19 cellular contexts compared by ENCODE assay signal in genomic region chr2:10257500-10258147, GRCh38. TPM values are rescaled to one million over a fixed set of nuclear protein-coding genes. Genes with fewer than 3 reads are reported as not detected.
DNase-seq lines count a peak whose midpoint lies in the region; ATAC-seq and TF ChIP-seq lines count a peak whose summit lies in the region.
"Had no signal": no experiment of that assay in that cellular context is flagged by ENCODE, and none has a peak within 500 bp of the region (broad histone marks: within the 10 kb centered on the region; RNA-seq: fewer than 3 reads in every experiment).

No MANE protein-coding gene starts in this region.

- H3K4me3 ChIP-seq in left lung (no peak overlapping the region), gastrocnemius medialis (no peak overlapping the region)
- H3K4me3 ChIP-seq: K562, PC-9 had no signal

- H3K9me3 ChIP-seq in left lung: no peaks in the 10 kb centered on the region
- no peaks in the 10 kb centered on the region for H3K9me3 ChIP-seq in gastrocnemius medialis
- H3K9me3 ChIP-seq: BE2C had no signal

- intact Hi-C loops in left lung (cut with DNase I): no loop called here
- intact Hi-C loops in sciatic nerve (cut with DNase I): no loop called here
- intact Hi-C loops in gastrocnemius medialis (cut with DNase I; ENCODE audit: low total_unique reads): no loop called here

- H3K4me3 Mint-ChIP-seq in activated T-helper 17 cell treated with anti-CD3 and anti-CD28 coated beads, Interleukin-2, amount 50 U/mL, for 72 hours: no peak overlapping the region
- H3K4me3 Mint-ChIP-seq: CD4-positive, alpha-beta memory T cell had no signal

- TF ChIP-seq CTCF in left lung (IDR thresholded peaks at IDR 0.05): no peak
- no peak for TF ChIP-seq CTCF in gastrocnemius medialis (IDR thresholded peaks at IDR 0.05 in 4 of 5, conservative IDR thresholded peaks at IDR 0.05 in 1 of 5)

- H3K9me3 Mint-ChIP-seq in activated naive CD4-positive, alpha-beta T cell treated with anti-CD3 and anti-CD28 coated beads, Interleukin-2, amount 50 U/mL, for 72 hours: no peaks in the 10 kb centered on the region
- no peaks in the 10 kb centered on the region for H3K9me3 Mint-ChIP-seq in activated T-helper 17 cell treated with anti-CD3 and anti-CD28 coated beads, Interleukin-2, amount 50 U/mL, for 72 hours
- H3K9me3 Mint-ChIP-seq: CD4-positive, alpha-beta memory T cell had no signal

- no peak for TF ChIP-seq POLR2A in gastrocnemius medialis (IDR thresholded peaks at IDR 0.05)

- DNase-seq in activated naive CD4-positive, alpha-beta T cell treated with anti-CD3 and anti-CD28 coated beads, Interleukin-2, amount 50 U/mL, for 16 hours: peak; percentile 8
- no peak for DNase-seq in activated naive CD4-positive, alpha-beta T cell treated with anti-CD3 and anti-CD28 coated beads, Interleukin-2, amount 50 U/mL, for 72 hours (ENCODE audit: low spot score in 2 of 2)
- DNase-seq in left lung (peak; percentile 17 to 68), sciatic nerve (ENCODE audit: low spot score) (peak; percentile 45), gastrocnemius medialis (no peak)
- DNase-seq: 8988T; BE2C; Calu3; CD4-positive, alpha-beta memory T cell; DMS53; MV-4-11; NCI-H1436 treated with DMSO at 0.1 percent for 48 hours; NCI-H510A treated with DMSO at 0.1 percent for 48 hours; NCI-H82; PC-9 had no signal

- H3K27ac ChIP-seq in left lung: no peak overlapping the region
- H3K27ac ChIP-seq in gastrocnemius medialis: no peak overlapping the region
- H3K27ac ChIP-seq: PC-9 had no signal

- peaks cover 10% of the 10 kb centered on the region for H3K27me3 Mint-ChIP-seq in activated T-helper 17 cell treated with anti-CD3 and anti-CD28 coated beads, Interleukin-2, amount 50 U/mL, for 72 hours

- ATAC-seq in activated naive CD4-positive, alpha-beta T cell treated with anti-CD3 and anti-CD28 coated beads, Interleukin-2, amount 50 U/mL, for 72 hours: no peak
- ATAC-seq in activated T-helper 17 cell treated with anti-CD3 and anti-CD28 coated beads, Interleukin-2, amount 50 U/mL, for 72 hours (replicated peaks): no peak
- no peak for ATAC-seq in left lung
- ATAC-seq in sciatic nerve: no peak
- no peak for ATAC-seq in HG03571 (IDR thresholded peaks at IDR 0.05; ENCODE audit: unreplicated experiment)
- ATAC-seq in HG03139 (IDR thresholded peaks at IDR 0.05; ENCODE audit: unreplicated experiment): no peak
- ATAC-seq in gastrocnemius medialis: no peak
- ATAC-seq: K562 had no signal

- H3K27me3 ChIP-seq in left lung: no peaks in the 10 kb centered on the region
- H3K27me3 ChIP-seq in gastrocnemius medialis: no peaks in the 10 kb centered on the region
- H3K27me3 ChIP-seq: BE2C had no signal

- H3K4me1 ChIP-seq in left lung: peaks cover 0 to 8% of the 10 kb centered on the region in 2 donors
- H3K4me1 ChIP-seq in gastrocnemius medialis: no peaks in the 10 kb centered on the region
- H3K4me1 ChIP-seq: BE2C had no signal

- H3K36me3 Mint-ChIP-seq in activated naive CD4-positive, alpha-beta T cell treated with anti-CD3 and anti-CD28 coated beads, Interleukin-2, amount 50 U/mL, for 72 hours: no peaks in the 10 kb centered on the region
- H3K36me3 Mint-ChIP-seq in activated T-helper 17 cell treated with anti-CD3 and anti-CD28 coated beads, Interleukin-2, amount 50 U/mL, for 72 hours (ENCODE audit: low read depth): no peaks in the 10 kb centered on the region
- H3K36me3 Mint-ChIP-seq: CD4-positive, alpha-beta memory T cell had no signal

- in situ Hi-C loops in gastrocnemius medialis (cut with MboI; ENCODE audit: low sequenced_read_pairs in 4 of 4): no loop called here

- H3K36me3 ChIP-seq in left lung: no peaks in the 10 kb centered on the region
- H3K36me3 ChIP-seq in gastrocnemius medialis: no peaks in the 10 kb centered on the region
- H3K36me3 ChIP-seq: BE2C had no signal

- no peak overlapping the region for H3K27ac Mint-ChIP-seq in activated naive CD4-positive, alpha-beta T cell treated with anti-CD3 and anti-CD28 coated beads, Interleukin-2, amount 50 U/mL, for 72 hours
- peak overlapping the region; percentile 40 for H3K27ac Mint-ChIP-seq in activated T-helper 17 cell treated with anti-CD3 and anti-CD28 coated beads, Interleukin-2, amount 50 U/mL, for 72 hours

- no peaks in the 10 kb centered on the region for H3K4me1 Mint-ChIP-seq in activated T-helper 17 cell treated with anti-CD3 and anti-CD28 coated beads, Interleukin-2, amount 50 U/mL, for 72 hours

RNA-seq across cellular contexts. Expression of gene HPCAL1, which starts 45.1 kb away (rescaled TPM):
- 10 to 100 TPM; 46.0 to 96.5 TPM for total RNA-seq in activated naive CD4-positive, alpha-beta T cell treated with anti-CD3 and anti-CD28 coated beads, Interleukin-2, amount 50 U/mL, for 72 hours
- 100 to 1,000 TPM in 1 of 2 donors, 10 to 100 TPM in 1; 57.9 to 139 TPM for total RNA-seq in activated T-helper 17 cell treated with anti-CD3 and anti-CD28 coated beads, Interleukin-2, amount 50 U/mL, for 72 hours
- 100 to 1,000 TPM; 107 to 108 TPM for total RNA-seq in left lung
- total RNA-seq in sciatic nerve: 31.7 TPM
- 10 to 100 TPM; 29.0 to 45.5 (median 34.5) TPM for total RNA-seq in gastrocnemius medialis

Comparison
In these comparisons a context has a peak if more than half of its experiments do, and no peak if none do; other contexts are left out.
1. DNase-seq: peak in activated naive CD4-positive, alpha-beta T cell treated with anti-CD3 and anti-CD28 coated beads, Interleukin-2, amount 50 U/mL, for 16 hours (single experiment), left lung (2 of 2) and sciatic nerve (single experiment); none in activated naive CD4-positive, alpha-beta T cell treated with anti-CD3 and anti-CD28 coated beads, Interleukin-2, amount 50 U/mL, for 72 hours (0 of 2) and gastrocnemius medialis (0 of 2).